ENCODE assay signal across 28 cellular contexts in the genomic region with DNA sequence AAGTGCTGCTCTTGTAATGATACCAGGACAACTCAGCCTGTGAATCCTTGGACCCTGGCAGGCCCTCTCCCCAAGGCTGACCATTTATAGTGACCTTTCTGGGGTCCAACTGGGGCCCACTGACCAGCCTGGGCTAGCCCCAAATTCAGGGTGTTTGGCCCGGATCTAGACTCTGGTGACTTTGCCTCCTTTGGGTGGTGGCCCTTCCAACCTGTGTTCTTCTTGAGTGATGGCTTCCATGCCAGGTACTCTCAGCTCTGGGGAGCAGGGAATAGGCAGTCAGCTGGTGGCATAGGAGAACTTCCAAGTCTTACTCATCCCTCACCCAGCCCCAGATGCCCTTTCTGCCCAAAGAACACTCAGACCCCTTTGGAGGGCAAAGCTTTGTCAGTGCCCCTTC. TPM values are rescaled to one million over a fixed set of nuclear protein-coding genes. Genes with fewer than 3 reads are reported as not detected.
"Had no signal": no experiment of that assay in that cellular context is flagged by ENCODE, and none has a peak within 500 bp of the region (broad histone marks: within the 10 kb centered on the region; RNA-seq: fewer than 3 reads in every experiment).

No MANE protein-coding gene starts in this region.

- DNase-seq: naive B cell; naive thymus-derived CD8-positive, alpha-beta T cell; nephron progenitor cell; nucleus accumbens; pancreas; psoas muscle; right cardiac atrium; sigmoid colon; small intestine; stimulated activated CD4-positive, alpha-beta T cell treated with anti-CD3 and anti-CD28 coated beads, Interleukin-12 subunit alpha, Interleukin-12 subunit beta, amount 100 ng/mL, for 4 hours; stimulated activated CD4-positive, alpha-beta T cell treated with anti-CD3 and anti-CD28 coated beads, Interleukin-1b, Interleukin-23, amount 100 ng/mL, for 48 hours; stimulated activated CD4-positive, alpha-beta T cell treated with anti-CD3 and anti-CD28 coated beads, Interleukin-4, amount 100 ng/mL, for 1 hour; stimulated activated CD4-positive, alpha-beta T cell treated with anti-CD3 and anti-CD28 coated beads, Interleukin-4, amount 100 ng/mL, for 4 hours; stimulated activated naive B cell treated with anti-CD40 and anti-IgM and Interleukin-4, amounts not matched to agents 10 μg/mL and 1 μg/mL and 100 μg/mL, for 72 hours; stimulated activated naive CD4-positive, alpha-beta T cell treated with Interleukin-2 at 50 U/mL for 16 hours; stomach; thyroid gland; trophoblast cell; uterus had no signal

- ATAC-seq: naive thymus-derived CD8-positive, alpha-beta T cell; pancreas; psoas muscle; right cardiac atrium; right lobe of liver; stimulated activated effector memory CD8-positive, alpha-beta T cell treated with anti-CD3 and anti-CD28 coated beads, Interleukin-12 subunit alpha, Interleukin-12 subunit beta, amount 100 ng/mL, for 72 hours; stimulated activated naive B cell treated with anti-CD40 and anti-IgM and Interleukin-4, amounts not matched to agents 10 μg/mL and 1 μg/mL and 100 μg/mL, for 72 hours had no signal

- H3K36me3 ChIP-seq: neutrophil, pancreas, right lobe of liver, sigmoid colon, stomach, thoracic aorta, thyroid gland, tibial nerve, upper lobe of left lung, uterus had no signal

- H3K27ac ChIP-seq: neutrophil, pancreas, psoas muscle, right lobe of liver, sigmoid colon, stomach, thoracic aorta, thyroid gland, tibial nerve, upper lobe of left lung, uterus had no signal

- H3K4me3 ChIP-seq: pancreas, psoas muscle, right lobe of liver, sigmoid colon, stomach, thoracic aorta, thyroid gland, tibial nerve, upper lobe of left lung, uterus had no signal

- H3K27me3 ChIP-seq: pancreas, right lobe of liver, sigmoid colon, stomach, thyroid gland, tibial nerve, upper lobe of left lung, uterus had no signal

- H3K9me3 ChIP-seq: neutrophil, pancreas, psoas muscle, right lobe of liver, sigmoid colon, stomach, thoracic aorta, thyroid gland, tibial nerve, upper lobe of left lung, uterus had no signal

- H3K4me1 ChIP-seq: pancreas, psoas muscle, right lobe of liver, stomach, thyroid gland, tibial nerve, upper lobe of left lung, uterus had no signal

RNA-seq across cellular contexts. Expression of a gene that starts 10.3 kb away (rescaled TPM):
- total RNA-seq: myocyte, osteocyte, progenitor cell of endocrine pancreas had no signal
